9 cellular contexts compared by ENCODE assay signal in genomic region chr4:98728433-98728832, GRCh38.
DNase-seq lines count a peak whose midpoint lies in the region; ATAC-seq, FAIRE-seq and TF ChIP-seq lines count a peak whose summit lies in the region.
"Had no signal": no experiment of that assay in that cellular context is flagged by ENCODE, and none has a peak within 500 bp of the region (broad histone marks: within the 10 kb centered on the region; RNA-seq: fewer than 3 reads in every experiment).

No MANE protein-coding gene starts in this region.

- TF ChIP-seq CTCF in glutamatergic neuron (IDR thresholded peaks at IDR 0.05; ENCODE audit: partially characterized antibody, unreplicated experiment) = no peak

- peak; percentile 30 for DNase-seq in activated naive CD4-positive, alpha-beta T cell treated with anti-CD3 and anti-CD28 coated beads for 36 hours
- no peak for DNase-seq in activated naive CD4-positive, alpha-beta T cell treated with anti-CD3 and anti-CD28 coated beads, Interleukin-2, amount 50 U/mL, for 16 hours
- DNase-seq in RCC 7860 (ENCODE audit: low spot score) (peak; percentile 56), fibroblast of gingiva (ENCODE audit: low read depth) (peak; percentile 13), glutamatergic neuron (no peak), NCI-H146 (lab: John Stamatoyannopoulos, UW) (no peak), NCI-H128 (lab: John Stamatoyannopoulos, UW; ENCODE audit: unreplicated experiment) (no peak)
- no peak for DNase-seq in stimulated activated effector memory CD8-positive, alpha-beta T cell treated with anti-CD3 and anti-CD28 coated beads, Interleukin-12 subunit alpha, Interleukin-12 subunit beta, amount 100 ng/mL, for 72 hours (ENCODE audit: low spot score in 2 of 2)

- H3K9me3 Mint-ChIP-seq in activated naive CD4-positive, alpha-beta T cell treated with anti-CD3 and anti-CD28 coated beads for 36 hours = peaks cover 13% of the 10 kb centered on the region
- peaks cover 10% of the 10 kb centered on the region for H3K9me3 Mint-ChIP-seq in stimulated activated effector memory CD8-positive, alpha-beta T cell treated with anti-CD3 and anti-CD28 coated beads, Interleukin-12 subunit alpha, Interleukin-12 subunit beta, amount 100 ng/mL, for 72 hours
- H3K9me3 Mint-ChIP-seq in glutamatergic neuron (ENCODE audit: unreplicated experiment) = peaks cover 4% of the 10 kb centered on the region

- FAIRE-seq in RCC 7860 (lab: Jason Lieb, UNC) = peak; percentile 36

- ATAC-seq in stimulated activated effector memory CD8-positive, alpha-beta T cell treated with anti-CD3 and anti-CD28 coated beads, Interleukin-12 subunit alpha, Interleukin-12 subunit beta, amount 100 ng/mL, for 72 hours = peak; percentile 68
- ATAC-seq: CD8-positive, alpha-beta T cell had no signal

- no peaks in the 10 kb centered on the region for H3K27me3 Mint-ChIP-seq in activated naive CD4-positive, alpha-beta T cell treated with anti-CD3 and anti-CD28 coated beads for 36 hours (ENCODE audit: low read depth)
- H3K27me3 Mint-ChIP-seq in glutamatergic neuron (ENCODE audit: unreplicated experiment) = no peaks in the 10 kb centered on the region

- peaks cover 5% of the 10 kb centered on the region for H3K4me1 Mint-ChIP-seq in activated naive CD4-positive, alpha-beta T cell treated with anti-CD3 and anti-CD28 coated beads for 36 hours (ENCODE audit: low read depth)
- peaks cover 7% of the 10 kb centered on the region for H3K4me1 Mint-ChIP-seq in stimulated activated effector memory CD8-positive, alpha-beta T cell treated with anti-CD3 and anti-CD28 coated beads, Interleukin-12 subunit alpha, Interleukin-12 subunit beta, amount 100 ng/mL, for 72 hours
- H3K4me1 Mint-ChIP-seq in glutamatergic neuron (ENCODE audit: low read depth, unreplicated experiment) = no peaks in the 10 kb centered on the region

- H3K4me3 Mint-ChIP-seq in activated naive CD4-positive, alpha-beta T cell treated with anti-CD3 and anti-CD28 coated beads for 36 hours = no peak overlapping the region
- no peak overlapping the region for H3K4me3 Mint-ChIP-seq in stimulated activated effector memory CD8-positive, alpha-beta T cell treated with anti-CD3 and anti-CD28 coated beads, Interleukin-12 subunit alpha, Interleukin-12 subunit beta, amount 100 ng/mL, for 72 hours
- H3K4me3 Mint-ChIP-seq in glutamatergic neuron (ENCODE audit: unreplicated experiment) = no peak overlapping the region
- H3K4me3 Mint-ChIP-seq: CD8-positive, alpha-beta T cell had no signal

- intact Hi-C loops in activated naive CD4-positive, alpha-beta T cell treated with anti-CD3 and anti-CD28 coated beads for 36 hours (cut with micrococcal nuclease) = no loop called here

- H3K27ac Mint-ChIP-seq in activated naive CD4-positive, alpha-beta T cell treated with anti-CD3 and anti-CD28 coated beads for 36 hours = no peak overlapping the region
- H3K27ac Mint-ChIP-seq in stimulated activated effector memory CD8-positive, alpha-beta T cell treated with anti-CD3 and anti-CD28 coated beads, Interleukin-12 subunit alpha, Interleukin-12 subunit beta, amount 100 ng/mL, for 72 hours = no peak overlapping the region
- no peak overlapping the region for H3K27ac Mint-ChIP-seq in glutamatergic neuron (ENCODE audit: unreplicated experiment)
- H3K27ac Mint-ChIP-seq: CD8-positive, alpha-beta T cell had no signal

- CTCF ChIA-PET in activated naive CD4-positive, alpha-beta T cell treated with anti-CD3 and anti-CD28 coated beads for 36 hours (lab: Charles Lee) = no interaction called here

- H3K36me3 Mint-ChIP-seq in activated naive CD4-positive, alpha-beta T cell treated with anti-CD3 and anti-CD28 coated beads for 36 hours (ENCODE audit: low read depth) = peaks cover 7% of the 10 kb centered on the region
- H3K36me3 Mint-ChIP-seq in stimulated activated effector memory CD8-positive, alpha-beta T cell treated with anti-CD3 and anti-CD28 coated beads, Interleukin-12 subunit alpha, Interleukin-12 subunit beta, amount 100 ng/mL, for 72 hours = no peaks in the 10 kb centered on the region
- peaks cover 15% of the 10 kb centered on the region for H3K36me3 Mint-ChIP-seq in glutamatergic neuron (ENCODE audit: unreplicated experiment)
- H3K36me3 Mint-ChIP-seq: CD8-positive, alpha-beta T cell had no signal

Comparison
In these comparisons a context has a peak if more than half of its experiments do, and no peak if none do; other contexts are left out.
1. DNase-seq: peak in activated naive CD4-positive, alpha-beta T cell treated with anti-CD3 and anti-CD28 coated beads for 36 hours (single experiment), RCC 7860 (single experiment) and fibroblast of gingiva (single experiment); none in activated naive CD4-positive, alpha-beta T cell treated with anti-CD3 and anti-CD28 coated beads, Interleukin-2, amount 50 U/mL, for 16 hours (single experiment), stimulated activated effector memory CD8-positive, alpha-beta T cell treated with anti-CD3 and anti-CD28 coated beads, Interleukin-12 subunit alpha, Interleukin-12 subunit beta, amount 100 ng/mL, for 72 hours (0 of 2), glutamatergic neuron (single experiment), NCI-H146 (single experiment) and NCI-H128 (single experiment).